Comparison of ENCODE assay signal across 25 cellular contexts in genomic region chr2:129103922-129104878, GRCh38.
DNase-seq lines count a peak whose midpoint lies in the region; TF ChIP-seq lines count a peak whose summit lies in the region.
"Had no signal": no experiment of that assay in that cellular context is flagged by ENCODE, and none has a peak within 500 bp of the region (broad histone marks: within the 10 kb centered on the region; RNA-seq: fewer than 3 reads in every experiment).

No MANE protein-coding gene starts in this region.

- H3K36me3 Mint-ChIP-seq in neural crest cell (ENCODE audit: low read depth) (no peaks in the 10 kb centered on the region), osteocyte (ENCODE audit: unreplicated experiment) (no peaks in the 10 kb centered on the region)
- H3K36me3 Mint-ChIP-seq: stimulated activated memory B cell treated with anti-CD40 and anti-IgM and Interleukin-4, amounts not matched to agents 10 μg/mL and 1 μg/mL and 100 μg/mL, for 72 hours had no signal

- peak overlapping the region; percentile 52 for H3K27ac Mint-ChIP-seq in neural crest cell (ENCODE audit: unreplicated experiment)
- H3K27ac Mint-ChIP-seq in osteocyte (ENCODE audit: unreplicated experiment), result no peak overlapping the region
- H3K27ac Mint-ChIP-seq: endodermal cell; stimulated activated memory B cell treated with anti-CD40 and anti-IgM and Interleukin-4, amounts not matched to agents 10 μg/mL and 1 μg/mL and 100 μg/mL, for 72 hours; T-helper 2 cell treated with Interferon-gamma antibody and Interleukin-4, amounts not matched to agents 5 μg/mL and 100 μg/mL, for 36 hours had no signal

- no peak for TF ChIP-seq CTCF in neural crest cell (conservative IDR thresholded peaks at IDR 0.05)
- no peak for TF ChIP-seq CTCF in osteocyte (IDR thresholded peaks at IDR 0.05)

- peak; percentile 0 for DNase-seq in DMS53 treated with DMSO at 0.1 percent for 48 hours (lab: John Stamatoyannopoulos, UW; ENCODE audit: unreplicated experiment)
- peak; percentile 58 for DNase-seq in NCI-H146 (lab: John Stamatoyannopoulos, UW)
- DNase-seq in NCI-H69 (lab: John Stamatoyannopoulos, UW), result peak; percentile 56
- no peak for DNase-seq in neural crest cell (ENCODE audit: low read depth, low spot score)
- DNase-seq in stimulated activated CD4-positive, alpha-beta T cell treated with anti-CD3 and anti-CD28 coated beads, Interleukin-4, amount 100 ng/mL, for 24 hours, result no peak
- DNase-seq in osteocyte (ENCODE audit: extremely low spot score, unreplicated experiment), result no peak
- DNase-seq in SIG-M5 (lab: John Stamatoyannopoulos, UW), result no peak
- DNase-seq: activated CD4-positive, alpha-beta T cell treated with anti-CD3 and anti-CD28 coated beads, Interleukin-2, amount 50 U/mL, for 1 hour; activated naive CD4-positive, alpha-beta T cell treated with anti-CD3 and anti-CD28 coated beads, Interleukin-2, amount 50 U/mL, for 16 hours; anterior cingulate cortex; C1 segment of cervical spinal cord; Calu3; endodermal cell; esophagus squamous epithelium; hippocampal formation; Karpas-422; mesenchymal stem cell; NCI-H2081 treated with DMSO at 0.1 percent for 48 hours; NCI-H526; ovary; RPMI8226; SK-N-SH; testis had no signal

- peaks cover 5% of the 10 kb centered on the region for H3K27me3 Mint-ChIP-seq in neural crest cell (ENCODE audit: low read depth)
- H3K27me3 Mint-ChIP-seq in osteocyte (ENCODE audit: unreplicated experiment), result no peaks in the 10 kb centered on the region

- no peaks in the 10 kb centered on the region for H3K9me3 Mint-ChIP-seq in neural crest cell
- no peaks in the 10 kb centered on the region for H3K9me3 Mint-ChIP-seq in osteocyte (ENCODE audit: unreplicated experiment)
- H3K9me3 Mint-ChIP-seq: endodermal cell; stimulated activated memory B cell treated with anti-CD40 and anti-IgM and Interleukin-4, amounts not matched to agents 10 μg/mL and 1 μg/mL and 100 μg/mL, for 72 hours; T-helper 2 cell treated with Interferon-gamma antibody and Interleukin-4, amounts not matched to agents 5 μg/mL and 100 μg/mL, for 36 hours had no signal

- no peak overlapping the region for H3K4me3 Mint-ChIP-seq in neural crest cell
- no peak overlapping the region for H3K4me3 Mint-ChIP-seq in osteocyte (ENCODE audit: unreplicated experiment)
- H3K4me3 Mint-ChIP-seq: endodermal cell; stimulated activated memory B cell treated with anti-CD40 and anti-IgM and Interleukin-4, amounts not matched to agents 10 μg/mL and 1 μg/mL and 100 μg/mL, for 72 hours; T-helper 2 cell treated with Interferon-gamma antibody and Interleukin-4, amounts not matched to agents 5 μg/mL and 100 μg/mL, for 36 hours had no signal

- peaks cover 8% of the 10 kb centered on the region for H3K4me1 Mint-ChIP-seq in neural crest cell
- no peaks in the 10 kb centered on the region for H3K4me1 Mint-ChIP-seq in osteocyte (ENCODE audit: unreplicated experiment)
- H3K4me1 Mint-ChIP-seq: stimulated activated memory B cell treated with anti-CD40 and anti-IgM and Interleukin-4, amounts not matched to agents 10 μg/mL and 1 μg/mL and 100 μg/mL, for 72 hours had no signal

Comparison
In these comparisons a context has a peak if more than half of its experiments do, and no peak if none do; other contexts are left out.
1. DNase-seq: peak in DMS53 treated with DMSO at 0.1 percent for 48 hours (single experiment), NCI-H146 (single experiment) and NCI-H69 (single experiment); none in neural crest cell (single experiment), stimulated activated CD4-positive, alpha-beta T cell treated with anti-CD3 and anti-CD28 coated beads, Interleukin-4, amount 100 ng/mL, for 24 hours (single experiment), osteocyte (single experiment) and SIG-M5 (single experiment).